Comparison of ENCODE assay signal across 8 cellular contexts in genomic region chr6:136289327-136289578, GRCh38. TPM values are rescaled to one million over a fixed set of nuclear protein-coding genes. Genes with fewer than 3 reads are reported as not detected.
DNase-seq lines count a peak whose midpoint lies in the region; ATAC-seq and TF ChIP-seq lines count a peak whose summit lies in the region.

No MANE protein-coding gene starts in this region.

- H3K27ac ChIP-seq in psoas muscle: peak overlapping the region; percentile 100

- peak; percentile 47 for ATAC-seq in HG02798 (IDR thresholded peaks at IDR 0.05; ENCODE audit: poor library complexity, unreplicated experiment)
- peak; percentile 87 for ATAC-seq in left ventricle myocardium superior
- ATAC-seq in psoas muscle: peak; percentile 81 to 87 (median 82)

- H3K27ac Mint-ChIP-seq in T-helper 1 cell treated with Interleukin-12 subunit alpha and Interleukin-12 subunit beta and Interleukin-4 antibody, amounts not matched to agents 30 μg/mL and 1 μg/mL, for 36 hours: peak overlapping the region; percentile 100

- H3K9me3 Mint-ChIP-seq in T-helper 1 cell treated with Interleukin-12 subunit alpha and Interleukin-12 subunit beta and Interleukin-4 antibody, amounts not matched to agents 30 μg/mL and 1 μg/mL, for 36 hours: no peaks in the 10 kb centered on the region

- peak overlapping the region; percentile 96 for H3K4me3 ChIP-seq in psoas muscle

- peaks cover 25% of the 10 kb centered on the region for H3K36me3 Mint-ChIP-seq in T-helper 1 cell treated with Interleukin-12 subunit alpha and Interleukin-12 subunit beta and Interleukin-4 antibody, amounts not matched to agents 30 μg/mL and 1 μg/mL, for 36 hours (ENCODE audit: low read depth)

- no peaks in the 10 kb centered on the region for H3K27me3 Mint-ChIP-seq in T-helper 1 cell treated with Interleukin-12 subunit alpha and Interleukin-12 subunit beta and Interleukin-4 antibody, amounts not matched to agents 30 μg/mL and 1 μg/mL, for 36 hours (ENCODE audit: low read depth)

- peaks cover 43% of the 10 kb centered on the region for H3K4me1 Mint-ChIP-seq in T-helper 1 cell treated with Interleukin-12 subunit alpha and Interleukin-12 subunit beta and Interleukin-4 antibody, amounts not matched to agents 30 μg/mL and 1 μg/mL, for 36 hours (ENCODE audit: low read depth)

- H3K4me3 Mint-ChIP-seq in T-helper 1 cell treated with Interleukin-12 subunit alpha and Interleukin-12 subunit beta and Interleukin-4 antibody, amounts not matched to agents 30 μg/mL and 1 μg/mL, for 36 hours: peak overlapping the region; percentile 99

- POLR2A ChIA-PET in GM10248 (lab: Yijun Ruan, JAX): interaction anchor here (1.0 to 3.5 kb wide), 4 partner anchors 12 to 814 kb away, joined by 3 to 21 read pairs (median 4); partner anchors contain the start of gene MTFR2

- CTCF ChIA-PET in GM10248 (lab: Yijun Ruan, JAX): interaction anchor here (1.2 to 2.5 kb wide), 6 partner anchors 12 to 503 kb away, joined by 3 to 7 read pairs (median 4); partner anchors contain the start of gene MAP3K5

- no peaks in the 10 kb centered on the region for H3K9me3 ChIP-seq in psoas muscle

- H3K4me1 ChIP-seq in psoas muscle: peaks cover 51% of the 10 kb centered on the region

- no peaks in the 10 kb centered on the region for H3K36me3 ChIP-seq in psoas muscle (ENCODE audit: insufficient read depth in 1 of 2, low read depth in 1 of 2)

- 0 to 1% (median 0%) methylated on average over 23 to 34 of the region's 34 CpGs for WGBS in psoas muscle, 3 donors

- H3K27me3 ChIP-seq in psoas muscle (ENCODE audit: insufficient read depth in 3 of 3, low read length in 2 of 3): no peaks in the 10 kb centered on the region

- peak; percentile 85 for DNase-seq in GM10248 (ENCODE audit: extremely low spot score)
- peak; percentile 95 for DNase-seq in NCI-H146 (lab: John Stamatoyannopoulos, UW)
- DNase-seq in amygdala (lab: John Stamatoyannopoulos, UW): peak in 54 of 56 donors; percentile 11 to 88 (median 76)
- DNase-seq in left ventricle myocardium superior: peak; percentile 95
- DNase-seq in psoas muscle: peak; percentile 92 to 97
- DNase-seq in ureter (ENCODE audit: low spot score): peak; percentile 94

- TF ChIP-seq CTCF in GM10248 (IDR thresholded peaks at IDR 0.05; ENCODE audit: control extremely low read depth, extremely low read depth, low read depth, missing control alignments) (no peak), psoas muscle (IDR thresholded peaks at IDR 0.05) (no peak)

- intact Hi-C loops in left ventricle myocardium superior (cut with micrococcal nuclease): no loop called here
- intact Hi-C loops in psoas muscle (cut with DNase I): loop anchor here in 1 of 2 donors (5.0 kb wide), 1 partner anchor 37 kb away; the partner anchor contains the start of gene MTFR2

RNA-seq across cellular contexts. Expression of gene BCLAF1, which starts 0.4 kb away (rescaled TPM):
- 67.0 TPM for total RNA-seq in left ventricle myocardium superior
- 100 to 1,000 TPM in 2 of 4 donors, 10 to 100 TPM in 2; 82.5 to 110 (median 102) TPM for total RNA-seq in psoas muscle
- polyA plus RNA-seq in psoas muscle: 10 to 100 TPM; 22.9 to 56.2 (median 41.3) TPM
- 200 TPM for total RNA-seq in ureter

RNA-seq across cellular contexts. Expression of gene MTFR2, which starts 39.1 kb away (rescaled TPM):
- 0.25 TPM for total RNA-seq in left ventricle myocardium superior
- under 1 TPM in 3 of 4 donors, not detected in 1; 0.20 to 0.95 (median 0.62) TPM for total RNA-seq in psoas muscle
- polyA plus RNA-seq in psoas muscle: under 1 TPM; 0.07 to 0.62 (median 0.09) TPM
- total RNA-seq in ureter: 0.75 TPM

Comparison
In these comparisons a context has a peak if more than half of its experiments do, and no peak if none do; other contexts are left out.
1. Peak in every context shown above with its lines: DNase-seq, ATAC-seq, H3K4me3 ChIP-seq and H3K27ac ChIP-seq.